Comparison of ENCODE assay signal across 8 cellular contexts in genomic region chr22:24894998-24895397, GRCh38. TPM values are rescaled to one million over a fixed set of nuclear protein-coding genes. Genes with fewer than 3 reads are reported as not detected.
DNase-seq lines count a peak whose midpoint lies in the region; ATAC-seq and TF ChIP-seq lines count a peak whose summit lies in the region.

No MANE protein-coding gene starts in this region.

- ATAC-seq in GM18498 (IDR thresholded peaks at IDR 0.05; ENCODE audit: unreplicated experiment) = no peak

- TF ChIP-seq CTCF in ascending aorta (IDR thresholded peaks at IDR 0.05) = no peak
- TF ChIP-seq CTCF in tibial nerve (IDR thresholded peaks at IDR 0.05) = no peak

- H3K27me3 ChIP-seq in ascending aorta (no peaks in the 10 kb centered on the region), tibial nerve (no peaks in the 10 kb centered on the region)
- no peaks in the 10 kb centered on the region for H3K27me3 ChIP-seq in effector memory CD4-positive, alpha-beta T cell (replicated peaks; ENCODE audit: control insufficient read depth, insufficient read depth, low read length, poor library complexity, severe bottlenecking)

- TF ChIP-seq EP300 in tibial nerve (IDR thresholded peaks at IDR 0.05) = no peak

- WGBS in tibial nerve, 2 donors = 18 to 19% methylated on average over 7 of the region's 7 CpGs

- H3K9me3 ChIP-seq in ascending aorta = no peaks in the 10 kb centered on the region
- no peaks in the 10 kb centered on the region for H3K9me3 ChIP-seq in tibial nerve
- no peaks in the 10 kb centered on the region for H3K9me3 ChIP-seq in effector memory CD4-positive, alpha-beta T cell (ENCODE audit: control insufficient read depth, low read length)

- DNase-seq in HT1080 (ENCODE audit: low read depth) = peak; percentile 62
- peak; percentile 20 to 85 for DNase-seq in ascending aorta (ENCODE audit: low spot score in 2 of 2)
- peak; percentile 51 for DNase-seq in kidney tubule cell (ENCODE audit: low spot score)
- DNase-seq in tibial nerve (ENCODE audit: low spot score in 2 of 2) = peak; percentile 60 to 74
- no peak for DNase-seq in effector CD8-positive, alpha-beta T cell (lab: John Stamatoyannopoulos, UW)
- DNase-seq in effector memory CD4-positive, alpha-beta T cell = no peak
- no peak for DNase-seq in hippocampal formation (lab: John Stamatoyannopoulos, UW)

- H3K4me1 ChIP-seq in ascending aorta (peaks cover 0 to 13% of the 10 kb centered on the region in 2 donors), tibial nerve (peaks cover 0 to 16% (median 0%) of the 10 kb centered on the region in 4 donors)
- no peaks in the 10 kb centered on the region for H3K4me1 ChIP-seq in effector memory CD4-positive, alpha-beta T cell (ENCODE audit: control insufficient read depth, insufficient read depth, low read length, poor library complexity, severe bottlenecking)

- no peak for TF ChIP-seq POLR2A in tibial nerve (IDR thresholded peaks at IDR 0.05)

- H3K36me3 ChIP-seq in ascending aorta (peaks cover 12% of the 10 kb centered on the region in 2 donors), tibial nerve (peaks cover 0 to 17% (median 0%) of the 10 kb centered on the region in 3 donors)
- no peaks in the 10 kb centered on the region for H3K36me3 ChIP-seq in effector memory CD4-positive, alpha-beta T cell (ENCODE audit: control insufficient read depth, insufficient read depth, low read length)

- peak overlapping the region in 1 of 2 donors; percentile 45 for H3K4me3 ChIP-seq in ascending aorta
- no peak overlapping the region for H3K4me3 ChIP-seq in tibial nerve
- H3K4me3 ChIP-seq in effector memory CD4-positive, alpha-beta T cell (ENCODE audit: insufficient read depth, low read depth, low read length, poor library complexity, severe bottlenecking) = no peak overlapping the region

- intact Hi-C loops in ascending aorta (cut with DNase I) = loop anchor here (2.0 to 10.0 kb wide), 2 partner anchors 84 to 850 kb away; partner anchors contain the start of gene MYO18B

- H3K27ac ChIP-seq in ascending aorta = peak overlapping the region; percentile 82 to 84
- H3K27ac ChIP-seq in tibial nerve = peak overlapping the region in 2 of 4 donors; percentile 18 to 55
- H3K27ac ChIP-seq in effector memory CD4-positive, alpha-beta T cell (ENCODE audit: insufficient read depth, low read length, poor library complexity, severe bottlenecking) = no peak overlapping the region

RNA-seq across cellular contexts. Expression of gene LHFPL7, which starts 51.5 kb away (rescaled TPM):
- not detected in 2 replicates for total RNA-seq in HT1080 (2014; rRNA removed; shearing (Covaris generic))
- not detected in 2 replicates for polyA plus RNA-seq in HT1080 (2015; cell fraction: cytosol; rRNA removed)
- not detected in 2 replicates for polyA plus RNA-seq in HT1080 (2015; cell fraction: nucleus; rRNA removed)
- not detected for total RNA-seq in ascending aorta
- not detected for total RNA-seq in tibial nerve

RNA-seq across cellular contexts. Expression of gene KIAA1671, which starts 57.5 kb away (rescaled TPM):
- total RNA-seq in HT1080 (2014; rRNA removed; shearing (Covaris generic)) = 9.8 and 12.8 TPM in 2 replicates
- polyA plus RNA-seq in HT1080 (2015; cell fraction: cytosol; rRNA removed) = 6.9 and 7.1 TPM in 2 replicates
- polyA plus RNA-seq in HT1080 (2015; cell fraction: nucleus; rRNA removed) = 50.6 and 62.4 TPM in 2 replicates
- total RNA-seq in ascending aorta (79.0 TPM), tibial nerve (10 to 100 TPM; 30.6 to 52.7 (median 39.9) TPM)

Comparison
In these comparisons a context has a peak if more than half of its experiments do, and no peak if none do; other contexts are left out.
1. DNase-seq: peak in HT1080 (single experiment), ascending aorta (2 of 2), kidney tubule cell (single experiment) and tibial nerve (2 of 2); none in effector CD8-positive, alpha-beta T cell (single experiment), effector memory CD4-positive, alpha-beta T cell (0 of 3) and hippocampal formation (0 of 2).